1 cellular context compared by ENCODE assay signal in the genomic region with DNA sequence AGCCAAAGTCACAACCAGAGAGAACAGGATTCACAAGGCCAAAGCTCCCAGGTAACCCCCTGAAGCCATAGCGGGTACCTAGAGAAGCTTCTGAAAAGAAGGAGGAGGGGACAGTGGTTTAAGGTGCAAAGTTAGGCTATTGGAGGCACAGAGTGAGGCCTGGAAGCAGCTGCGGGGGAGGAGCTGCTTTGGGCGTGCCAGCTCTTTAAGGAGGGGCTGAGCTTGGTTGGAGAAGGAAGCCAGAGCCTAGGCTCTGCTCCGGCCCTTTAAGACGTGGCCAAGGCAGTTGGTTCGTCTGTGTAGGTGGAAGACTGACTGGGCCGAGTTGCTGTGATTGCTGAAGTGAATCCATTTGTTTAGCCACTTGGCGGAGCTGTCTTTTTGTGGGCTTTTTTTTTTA.
TF ChIP-seq lines count a peak whose summit lies in the region.

No MANE protein-coding gene starts in this region.

TF ChIP-seq in GM23338, 12 proteins besides CTCF, POLR2A, EP300 and RAD21 (continued from another document):
- TF ChIP-seq, protein P1, sequence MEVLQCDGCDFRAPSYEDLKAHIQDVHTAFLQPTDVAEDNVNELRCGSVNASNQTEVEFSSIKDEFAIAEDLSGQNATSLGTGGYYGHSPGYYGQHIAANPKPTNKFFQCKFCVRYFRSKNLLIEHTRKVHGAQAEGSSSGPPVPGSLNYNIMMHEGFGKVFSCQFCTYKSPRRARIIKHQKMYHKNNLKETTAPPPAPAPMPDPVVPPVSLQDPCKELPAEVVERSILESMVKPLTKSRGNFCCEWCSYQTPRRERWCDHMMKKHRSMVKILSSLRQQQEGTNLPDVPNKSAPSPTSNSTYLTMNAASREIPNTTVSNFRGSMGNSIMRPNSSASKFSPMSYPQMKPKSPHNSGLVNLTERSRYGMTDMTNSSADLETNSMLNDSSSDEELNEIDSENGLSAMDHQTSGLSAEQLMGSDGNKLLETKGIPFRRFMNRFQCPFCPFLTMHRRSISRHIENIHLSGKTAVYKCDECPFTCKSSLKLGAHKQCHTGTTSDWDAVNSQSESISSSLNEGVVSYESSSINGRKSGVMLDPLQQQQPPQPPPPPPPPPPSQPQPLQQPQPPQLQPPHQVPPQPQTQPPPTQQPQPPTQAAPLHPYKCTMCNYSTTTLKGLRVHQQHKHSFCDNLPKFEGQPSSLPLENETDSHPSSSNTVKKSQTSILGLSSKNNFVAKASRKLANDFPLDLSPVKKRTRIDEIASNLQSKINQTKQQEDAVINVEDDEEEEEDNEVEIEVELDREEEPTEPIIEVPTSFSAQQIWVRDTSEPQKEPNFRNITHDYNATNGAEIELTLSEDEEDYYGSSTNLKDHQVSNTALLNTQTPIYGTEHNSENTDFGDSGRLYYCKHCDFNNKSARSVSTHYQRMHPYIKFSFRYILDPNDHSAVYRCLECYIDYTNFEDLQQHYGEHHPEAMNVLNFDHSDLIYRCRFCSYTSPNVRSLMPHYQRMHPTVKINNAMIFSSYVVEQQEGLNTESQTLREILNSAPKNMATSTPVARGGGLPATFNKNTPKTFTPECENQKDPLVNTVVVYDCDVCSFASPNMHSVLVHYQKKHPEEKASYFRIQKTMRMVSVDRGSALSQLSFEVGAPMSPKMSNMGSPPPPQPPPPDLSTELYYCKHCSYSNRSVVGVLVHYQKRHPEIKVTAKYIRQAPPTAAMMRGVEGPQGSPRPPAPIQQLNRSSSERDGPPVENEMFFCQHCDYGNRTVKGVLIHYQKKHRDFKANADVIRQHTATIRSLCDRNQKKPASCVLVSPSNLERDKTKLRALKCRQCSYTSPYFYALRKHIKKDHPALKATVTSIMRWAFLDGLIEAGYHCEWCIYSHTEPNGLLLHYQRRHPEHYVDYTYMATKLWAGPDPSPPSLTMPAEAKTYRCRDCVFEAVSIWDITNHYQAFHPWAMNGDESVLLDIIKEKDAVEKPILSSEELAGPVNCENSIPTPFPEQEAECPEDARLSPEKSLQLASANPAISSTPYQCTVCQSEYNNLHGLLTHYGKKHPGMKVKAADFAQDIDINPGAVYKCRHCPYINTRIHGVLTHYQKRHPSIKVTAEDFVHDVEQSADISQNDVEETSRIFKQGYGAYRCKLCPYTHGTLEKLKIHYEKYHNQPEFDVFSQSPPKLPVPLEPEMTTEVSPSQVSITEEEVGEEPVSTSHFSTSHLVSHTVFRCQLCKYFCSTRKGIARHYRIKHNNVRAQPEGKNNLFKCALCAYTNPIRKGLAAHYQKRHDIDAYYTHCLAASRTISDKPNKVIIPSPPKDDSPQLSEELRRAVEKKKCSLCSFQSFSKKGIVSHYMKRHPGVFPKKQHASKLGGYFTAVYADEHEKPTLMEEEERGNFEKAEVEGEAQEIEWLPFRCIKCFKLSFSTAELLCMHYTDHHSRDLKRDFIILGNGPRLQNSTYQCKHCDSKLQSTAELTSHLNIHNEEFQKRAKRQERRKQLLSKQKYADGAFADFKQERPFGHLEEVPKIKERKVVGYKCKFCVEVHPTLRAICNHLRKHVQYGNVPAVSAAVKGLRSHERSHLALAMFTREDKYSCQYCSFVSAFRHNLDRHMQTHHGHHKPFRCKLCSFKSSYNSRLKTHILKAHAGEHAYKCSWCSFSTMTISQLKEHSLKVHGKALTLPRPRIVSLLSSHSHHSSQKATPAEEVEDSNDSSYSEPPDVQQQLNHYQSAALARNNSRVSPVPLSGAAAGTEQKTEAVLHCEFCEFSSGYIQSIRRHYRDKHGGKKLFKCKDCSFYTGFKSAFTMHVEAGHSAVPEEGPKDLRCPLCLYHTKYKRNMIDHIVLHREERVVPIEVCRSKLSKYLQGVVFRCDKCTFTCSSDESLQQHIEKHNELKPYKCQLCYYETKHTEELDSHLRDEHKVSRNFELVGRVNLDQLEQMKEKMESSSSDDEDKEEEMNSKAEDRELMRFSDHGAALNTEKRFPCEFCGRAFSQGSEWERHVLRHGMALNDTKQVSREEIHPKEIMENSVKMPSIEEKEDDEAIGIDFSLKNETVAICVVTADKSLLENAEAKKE (CRISPR knock-in tag; IDR thresholded peaks at IDR 0.05): no peak
- peak; percentile 77 for TF ChIP-seq ZNF331 (CRISPR knock-in tag; IDR thresholded peaks at IDR 0.05; ENCODE audit: low read depth)
- TF ChIP-seq, protein P2, sequence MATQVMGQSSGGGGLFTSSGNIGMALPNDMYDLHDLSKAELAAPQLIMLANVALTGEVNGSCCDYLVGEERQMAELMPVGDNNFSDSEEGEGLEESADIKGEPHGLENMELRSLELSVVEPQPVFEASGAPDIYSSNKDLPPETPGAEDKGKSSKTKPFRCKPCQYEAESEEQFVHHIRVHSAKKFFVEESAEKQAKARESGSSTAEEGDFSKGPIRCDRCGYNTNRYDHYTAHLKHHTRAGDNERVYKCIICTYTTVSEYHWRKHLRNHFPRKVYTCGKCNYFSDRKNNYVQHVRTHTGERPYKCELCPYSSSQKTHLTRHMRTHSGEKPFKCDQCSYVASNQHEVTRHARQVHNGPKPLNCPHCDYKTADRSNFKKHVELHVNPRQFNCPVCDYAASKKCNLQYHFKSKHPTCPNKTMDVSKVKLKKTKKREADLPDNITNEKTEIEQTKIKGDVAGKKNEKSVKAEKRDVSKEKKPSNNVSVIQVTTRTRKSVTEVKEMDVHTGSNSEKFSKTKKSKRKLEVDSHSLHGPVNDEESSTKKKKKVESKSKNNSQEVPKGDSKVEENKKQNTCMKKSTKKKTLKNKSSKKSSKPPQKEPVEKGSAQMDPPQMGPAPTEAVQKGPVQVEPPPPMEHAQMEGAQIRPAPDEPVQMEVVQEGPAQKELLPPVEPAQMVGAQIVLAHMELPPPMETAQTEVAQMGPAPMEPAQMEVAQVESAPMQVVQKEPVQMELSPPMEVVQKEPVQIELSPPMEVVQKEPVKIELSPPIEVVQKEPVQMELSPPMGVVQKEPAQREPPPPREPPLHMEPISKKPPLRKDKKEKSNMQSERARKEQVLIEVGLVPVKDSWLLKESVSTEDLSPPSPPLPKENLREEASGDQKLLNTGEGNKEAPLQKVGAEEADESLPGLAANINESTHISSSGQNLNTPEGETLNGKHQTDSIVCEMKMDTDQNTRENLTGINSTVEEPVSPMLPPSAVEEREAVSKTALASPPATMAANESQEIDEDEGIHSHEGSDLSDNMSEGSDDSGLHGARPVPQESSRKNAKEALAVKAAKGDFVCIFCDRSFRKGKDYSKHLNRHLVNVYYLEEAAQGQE (IDR thresholded peaks at IDR 0.05; ENCODE audit: unreplicated experiment): no peak
- TF ChIP-seq JUNB (IDR thresholded peaks at IDR 0.05; ENCODE audit: unreplicated experiment): no peak
- no peak for TF ChIP-seq NANOG (IDR thresholded peaks at IDR 0.05; ENCODE audit: borderline replicate concordance)
